Comparison of ENCODE assay signal across 10 cellular contexts in genomic region chr1:27106561-27107323, GRCh38. TPM values are rescaled to one million over a fixed set of nuclear protein-coding genes. Genes with fewer than 3 reads are reported as not detected.
DNase-seq lines count a peak whose midpoint lies in the region; ATAC-seq and TF ChIP-seq lines count a peak whose summit lies in the region.
"Had no signal": no experiment of that assay in that cellular context is flagged by ENCODE, and none has a peak within 500 bp of the region (broad histone marks: within the 10 kb centered on the region; RNA-seq: fewer than 3 reads in every experiment).

No MANE protein-coding gene starts in this region.

- intact Hi-C loops in Panc1 (cut with micrococcal nuclease; ENCODE audit: unreplicated experiment): no loop called here
- intact Hi-C loops in cardiac septum (cut with DNase I): no loop called here

- no peak for ATAC-seq in CD4-positive, CD25-positive, alpha-beta regulatory T cell (ENCODE audit: low read depth in 2 of 2)
- peak; percentile 35 for ATAC-seq in GM18858 (IDR thresholded peaks at IDR 0.05; ENCODE audit: unreplicated experiment)
- ATAC-seq in Panc1: peak; percentile 26; the same call in 1 of the 2 replicates
- no peak for ATAC-seq in HG03025 (IDR thresholded peaks at IDR 0.05; ENCODE audit: low FRiP score, unreplicated experiment)
- ATAC-seq in GM18519 (IDR thresholded peaks at IDR 0.05; ENCODE audit: low FRiP score, unreplicated experiment): no peak
- no peak for ATAC-seq in HG02973 (IDR thresholded peaks at IDR 0.05; ENCODE audit: unreplicated experiment)

- H3K27me3 ChIP-seq in CD4-positive, CD25-positive, alpha-beta regulatory T cell (ENCODE audit: control insufficient read depth, insufficient read depth, low read length): no peaks in the 10 kb centered on the region
- no peaks in the 10 kb centered on the region for H3K27me3 ChIP-seq in Panc1 (ENCODE audit: control insufficient read depth, insufficient read depth, low read length)

- peaks cover 5% of the 10 kb centered on the region for H3K36me3 Mint-ChIP-seq in CD4-positive, CD25-positive, alpha-beta regulatory T cell
- H3K36me3 Mint-ChIP-seq in immature natural killer cell: peaks cover 0 to 12% (median 3%) of the 10 kb centered on the region in 3 donors

- TF ChIP-seq CTCF in Panc1 (IDR thresholded peaks at IDR 0.05): no peak

- H3K9me3 Mint-ChIP-seq in CD4-positive, CD25-positive, alpha-beta regulatory T cell: no peaks in the 10 kb centered on the region
- H3K9me3 Mint-ChIP-seq in immature natural killer cell: no peaks in the 10 kb centered on the region
- H3K9me3 Mint-ChIP-seq: endodermal cell had no signal

- H3K4me3 Mint-ChIP-seq in CD4-positive, CD25-positive, alpha-beta regulatory T cell: no peak overlapping the region
- no peak overlapping the region for H3K4me3 Mint-ChIP-seq in immature natural killer cell
- H3K4me3 Mint-ChIP-seq: endodermal cell had no signal

- DNase-seq in CD4-positive, CD25-positive, alpha-beta regulatory T cell: no peak
- DNase-seq in Panc1 (ENCODE audit: low read depth, low spot score): no peak
- no peak for DNase-seq in immature natural killer cell
- no peak for DNase-seq in cardiac septum (ENCODE audit: low spot score)
- DNase-seq: NCI-H774 had no signal

- no peak overlapping the region for H3K27ac ChIP-seq in CD4-positive, CD25-positive, alpha-beta regulatory T cell (ENCODE audit: insufficient read depth, low read length, poor library complexity, severe bottlenecking)
- H3K27ac ChIP-seq in Panc1 (ENCODE audit: low read length): no peak overlapping the region

- H3K4me1 ChIP-seq in CD4-positive, CD25-positive, alpha-beta regulatory T cell (ENCODE audit: control insufficient read depth, insufficient read depth, low read length, poor library complexity, severe bottlenecking): peaks cover 12% of the 10 kb centered on the region
- H3K4me1 ChIP-seq in Panc1 (ENCODE audit: control insufficient read depth, insufficient read depth, low read length): peaks cover 5% of the 10 kb centered on the region

- peak overlapping the region in 2 of 3 donors; percentile 55 to 88 for H3K27ac Mint-ChIP-seq in CD4-positive, CD25-positive, alpha-beta regulatory T cell
- peak overlapping the region in 5 of 6 donors; percentile 45 to 89 (median 76) for H3K27ac Mint-ChIP-seq in immature natural killer cell
- H3K27ac Mint-ChIP-seq: endodermal cell had no signal

- no peaks in the 10 kb centered on the region for H3K9me3 ChIP-seq in CD4-positive, CD25-positive, alpha-beta regulatory T cell (ENCODE audit: control insufficient read depth in 2 of 2, low read length in 2 of 2)
- no peaks in the 10 kb centered on the region for H3K9me3 ChIP-seq in Panc1 (ENCODE audit: control insufficient read depth, insufficient read depth, low read depth, low read length)

- peaks cover 15% of the 10 kb centered on the region for H3K36me3 ChIP-seq in CD4-positive, CD25-positive, alpha-beta regulatory T cell (ENCODE audit: control insufficient read depth, insufficient read depth, low read length)
- H3K36me3 ChIP-seq in Panc1 (ENCODE audit: control insufficient read depth, insufficient read depth, low read length): no peaks in the 10 kb centered on the region

- H3K4me3 ChIP-seq in CD4-positive, CD25-positive, alpha-beta regulatory T cell (ENCODE audit: low read depth, low read length): no peak overlapping the region
- H3K4me3 ChIP-seq in Panc1 (ENCODE audit: low read depth in 2 of 2, low read length in 2 of 2): no peak overlapping the region

- CTCF ChIA-PET in Panc1 (lab: Charles Lee): no interaction called here

- in situ Hi-C loops in Panc1 (cut with HindIII; ENCODE audit: low pct_unique_long_range_greater_than_20kb, low sequenced_read_pairs): no loop called here

- peaks cover under 1 to 19% (median under 1%) of the 10 kb centered on the region in 4 donors for H3K4me1 Mint-ChIP-seq in CD4-positive, CD25-positive, alpha-beta regulatory T cell
- H3K4me1 Mint-ChIP-seq in immature natural killer cell: peaks cover 10 to 14% of the 10 kb centered on the region in 2 donors
- H3K4me1 Mint-ChIP-seq: endodermal cell had no signal

- POLR2A ChIA-PET in Panc1 (lab: Charles Lee): no interaction called here

- no peaks in the 10 kb centered on the region for H3K27me3 Mint-ChIP-seq in CD4-positive, CD25-positive, alpha-beta regulatory T cell
- H3K27me3 Mint-ChIP-seq in immature natural killer cell (ENCODE audit: low read depth in 3 of 3): peaks cover 0 to 5% (median 1%) of the 10 kb centered on the region in 3 donors

- BruUV-seq in Panc1 (replicated peaks; lab: Mats Ljungman, UMichigan): no TSS peak

RNA-seq across cellular contexts. Expression of gene SLC9A1, which starts 48.2 kb away (rescaled TPM):
- total RNA-seq in CD4-positive, CD25-positive, alpha-beta regulatory T cell: 32.3 TPM
- polyA plus RNA-seq in CD4-positive, CD25-positive, alpha-beta regulatory T cell: 1 to 10 TPM; 5.4 to 8.7 (median 7.0) TPM
- total RNA-seq in Panc1 (2021; ENCODE audit: unreplicated experiment) (31.3 TPM), cardiac septum (26.1 TPM)
- 40.2 TPM for polyA plus RNA-seq in Panc1 (2012; ENCODE audit: insufficient read length)
- polyA plus RNA-seq in immature natural killer cell: 10 to 100 TPM in 1 of 3 donors, 1 to 10 TPM in 2; 3.2 to 17.3 (median 3.7) TPM

Comparison
In these comparisons a context has a peak if more than half of its experiments do, and no peak if none do; other contexts are left out.
1. ATAC-seq: peak in GM18858 (single experiment) and Panc1 (single experiment); none in CD4-positive, CD25-positive, alpha-beta regulatory T cell (0 of 2), HG03025 (single experiment), GM18519 (single experiment) and HG02973 (single experiment).